ENCODE assay signal across 17 cellular contexts in the genomic region with DNA sequence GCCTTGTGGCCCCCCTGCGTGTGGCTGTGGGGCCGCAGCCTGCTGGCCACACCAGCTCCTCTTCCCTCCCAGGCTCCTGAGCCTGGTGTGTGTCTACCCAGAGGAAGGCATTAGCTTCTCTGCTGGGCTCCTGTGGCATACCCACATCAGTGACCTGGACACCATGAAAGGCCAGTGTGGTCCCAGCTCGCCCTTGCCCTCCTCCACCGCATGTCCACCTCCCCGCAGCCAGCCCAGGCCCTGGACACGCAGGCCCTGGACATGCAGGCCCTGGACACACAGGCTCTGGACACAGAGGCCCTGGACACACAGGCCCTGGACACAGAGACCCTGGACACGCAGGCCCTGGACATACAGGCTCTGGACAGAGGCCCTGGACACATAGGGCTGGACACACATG.
DNase-seq lines count a peak whose midpoint lies in the region; ATAC-seq and TF ChIP-seq lines count a peak whose summit lies in the region.
"Had no signal": no experiment of that assay in that cellular context is flagged by ENCODE, and none has a peak within 500 bp of the region (broad histone marks: within the 10 kb centered on the region; RNA-seq: fewer than 3 reads in every experiment).

No MANE protein-coding gene starts in this region.

- TF ChIP-seq CTCF in GM13976 (IDR thresholded peaks at IDR 0.05; ENCODE audit: borderline replicate concordance, control extremely low read depth, extremely low read depth, insufficient read depth, missing control alignments): no peak

- ATAC-seq in stimulated activated naive CD8-positive, alpha-beta T cell treated with anti-CD3 and anti-CD28 coated beads, Interleukin-15, Interleukin-2, amounts not matched to agents 100 U/mL and 50 U/mL, for 24 hours: no peak

- peak; percentile 6 for DNase-seq in activated T-cell treated with anti-CD3 and anti-CD28 coated beads, Interleukin-2, amount 50 U/mL, for 1 hour
- no peak for DNase-seq in activated T-cell treated with anti-CD3 and anti-CD28 coated beads, Interleukin-2, amount 50 U/mL, for 48 hours
- DNase-seq in GM13976 (ENCODE audit: low spot score): peak; percentile 9
- peak; percentile 41 for DNase-seq in islet precursor cell
- DNase-seq in stimulated activated CD8-positive, alpha-beta memory T cell treated with anti-CD3 and anti-CD28 coated beads, Interleukin-4, amount 100 ng/mL, for 48 hours: peak; percentile 14
- no peak for DNase-seq in dedifferentiated amniotic fluid mesenchymal stem cell (ENCODE audit: extremely low spot score)
- no peak for DNase-seq in stimulated activated naive CD8-positive, alpha-beta T cell treated with anti-CD3 and anti-CD28 coated beads, Interleukin-15, Interleukin-2, amounts not matched to agents 100 U/mL and 50 U/mL, for 24 hours
- DNase-seq: 8988T, HCEC 1CT, MV-4-11, NCI-H1105 treated with DMSO at 0.1 percent for 48 hours, NCI-H2029 treated with DMSO at 0.1 percent for 48 hours, NCI-H226, NCI-H510A treated with DMSO at 0.1 percent for 48 hours, NCI-H748 treated with DMSO at 0.1 percent for 48 hours, PC-9, SIG-M5 had no signal

- in situ Hi-C loops in GM13976 (cut with MboI; ENCODE audit: low sequenced_read_pairs, unreplicated experiment): no loop called here

Comparison
In these comparisons a context has a peak if more than half of its experiments do, and no peak if none do; other contexts are left out.
1. DNase-seq: peak in activated T-cell treated with anti-CD3 and anti-CD28 coated beads, Interleukin-2, amount 50 U/mL, for 1 hour (single experiment), GM13976 (single experiment), islet precursor cell (single experiment) and stimulated activated CD8-positive, alpha-beta memory T cell treated with anti-CD3 and anti-CD28 coated beads, Interleukin-4, amount 100 ng/mL, for 48 hours (single experiment); none in activated T-cell treated with anti-CD3 and anti-CD28 coated beads, Interleukin-2, amount 50 U/mL, for 48 hours (0 of 2), dedifferentiated amniotic fluid mesenchymal stem cell (single experiment) and stimulated activated naive CD8-positive, alpha-beta T cell treated with anti-CD3 and anti-CD28 coated beads, Interleukin-15, Interleukin-2, amounts not matched to agents 100 U/mL and 50 U/mL, for 24 hours (single experiment).